9 cellular contexts compared by ENCODE assay signal in the genomic region with DNA sequence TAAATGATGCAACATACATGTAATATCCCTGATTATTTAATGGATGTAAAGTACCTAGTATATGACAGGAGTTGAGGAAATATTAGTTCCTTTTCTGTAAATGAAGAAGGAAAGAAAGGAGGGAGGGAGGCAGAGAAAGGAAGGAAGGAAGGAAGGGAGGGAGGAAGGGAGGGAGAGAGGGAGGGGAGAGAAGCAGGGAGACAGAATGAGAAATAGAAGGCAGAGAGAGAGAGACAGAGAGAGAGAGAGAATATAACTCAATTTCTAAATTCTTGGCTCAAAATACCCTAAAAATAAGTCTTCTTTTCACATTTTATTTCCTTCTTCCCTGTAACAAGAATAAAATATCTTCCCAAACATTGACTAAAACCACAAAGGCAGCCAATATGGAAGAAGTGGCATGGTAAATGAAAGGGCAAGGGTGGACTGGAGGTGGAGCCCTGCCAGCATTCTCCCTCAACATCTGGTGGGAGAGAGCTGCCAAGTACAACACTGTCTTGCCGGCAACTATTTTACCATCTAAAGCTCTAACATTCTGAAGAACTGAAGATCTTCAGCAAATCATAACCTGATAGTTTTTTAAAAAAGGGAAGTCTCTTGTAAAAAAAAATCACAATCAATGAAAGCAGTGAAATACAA.
DNase-seq lines count a peak whose midpoint lies in the region; ATAC-seq and TF ChIP-seq lines count a peak whose summit lies in the region.
"Had no signal": no experiment of that assay in that cellular context is flagged by ENCODE, and none has a peak within 500 bp of the region (broad histone marks: within the 10 kb centered on the region; RNA-seq: fewer than 3 reads in every experiment).

No MANE protein-coding gene starts in this region.

- H3K9me3 Mint-ChIP-seq in Calu3 (ENCODE audit: low read depth, unreplicated experiment) (no peaks in the 10 kb centered on the region), endothelial cell (ENCODE audit: unreplicated experiment) (no peaks in the 10 kb centered on the region), endodermal cell (no peaks in the 10 kb centered on the region)

- peaks cover 9% of the 10 kb centered on the region for H3K4me1 Mint-ChIP-seq in Calu3 (ENCODE audit: low read depth, unreplicated experiment)
- peaks cover 41% of the 10 kb centered on the region for H3K4me1 Mint-ChIP-seq in endothelial cell (ENCODE audit: unreplicated experiment)
- peaks cover 23% of the 10 kb centered on the region for H3K4me1 Mint-ChIP-seq in endodermal cell

- H3K27ac Mint-ChIP-seq in Calu3 (ENCODE audit: unreplicated experiment) (peak overlapping the region; percentile 49), endothelial cell (ENCODE audit: unreplicated experiment) (peak overlapping the region; percentile 88), endodermal cell (no peak overlapping the region)

- no TSS peak for BruUV-seq in Calu3 (replicated peaks; lab: Mats Ljungman, UMichigan)

- no peaks in the 10 kb centered on the region for H3K9me3 ChIP-seq in endodermal cell (ENCODE audit: control insufficient read depth, low read length)

- H3K27ac ChIP-seq in endodermal cell (ENCODE audit: low read depth, low read length): no peak overlapping the region

- no peak overlapping the region for H3K9ac ChIP-seq in endodermal cell (ENCODE audit: extremely low read depth, low read length, poor library complexity, severe bottlenecking)

- H3K27me3 Mint-ChIP-seq in Calu3 (ENCODE audit: unreplicated experiment) (no peaks in the 10 kb centered on the region), endothelial cell (ENCODE audit: unreplicated experiment) (peaks cover 3% of the 10 kb centered on the region), endodermal cell (ENCODE audit: insufficient read depth) (no peaks in the 10 kb centered on the region)

- intact Hi-C loops in Calu3 (cut with micrococcal nuclease; ENCODE audit: unreplicated experiment): loop anchor here (5.0 kb wide), 1 partner anchor 495 kb away; no protein-coding TSS in a partner anchor
- intact Hi-C loops in posterior cingulate gyrus (cut with DNase I): no loop called here

- H3K4me3 Mint-ChIP-seq in Calu3 (ENCODE audit: low read depth, unreplicated experiment): no peak overlapping the region
- no peak overlapping the region for H3K4me3 Mint-ChIP-seq in endothelial cell (ENCODE audit: unreplicated experiment)
- no peak overlapping the region for H3K4me3 Mint-ChIP-seq in endodermal cell

- no peak for ATAC-seq in HG02870 (IDR thresholded peaks at IDR 0.05; ENCODE audit: unreplicated experiment)

- no peaks in the 10 kb centered on the region for H3K27me3 ChIP-seq in endodermal cell (ENCODE audit: control insufficient read depth, insufficient read depth, low read length, poor library complexity, severe bottlenecking)

- TF ChIP-seq CTCF in Calu3 (IDR thresholded peaks at IDR 0.05; ENCODE audit: unreplicated experiment) (no peak), endothelial cell (IDR thresholded peaks at IDR 0.05; ENCODE audit: unreplicated experiment) (no peak), endodermal cell (conservative IDR thresholded peaks at IDR 0.05) (no peak)

- peaks cover 5% of the 10 kb centered on the region for H3K4me1 ChIP-seq in endodermal cell (ENCODE audit: control insufficient read depth, insufficient read depth, low read length)

- no peak for DNase-seq in Calu3
- peak; percentile 17 for DNase-seq in NCI-H2196 (lab: John Stamatoyannopoulos, UW; ENCODE audit: unreplicated experiment)
- DNase-seq in endothelial cell (ENCODE audit: low spot score): no peak
- DNase-seq in posterior cingulate gyrus: peak in 7 of 10 donors; percentile 22 to 86 (median 61)
- no peak for DNase-seq in endodermal cell
- no peak for DNase-seq in CD1c-positive myeloid dendritic cell (ENCODE audit: extremely low spot score)
- no peak for DNase-seq in kidney glomerular epithelial cell (lab: John Stamatoyannopoulos, UW)
- DNase-seq: stimulated activated CD4-positive, alpha-beta T cell treated with anti-CD3 and anti-CD28 coated beads, Interleukin-4, amount 100 ng/mL, for 1 hour had no signal

- H3K36me3 Mint-ChIP-seq in Calu3 (ENCODE audit: insufficient read depth, unreplicated experiment) (no peaks in the 10 kb centered on the region), endothelial cell (ENCODE audit: low read depth, unreplicated experiment) (peaks cover 5% of the 10 kb centered on the region), endodermal cell (ENCODE audit: low read depth) (peaks cover 8% of the 10 kb centered on the region)

- WGBS in endodermal cell (ENCODE audit: insufficient coverage in 1 of 2, insufficient read length in 1 of 2), 2 experiments: 82% methylated on average over 1 of the region's 1 CpG; no CpG with 5 or more reads in 1 of the 2 experiments

- no peak overlapping the region for H3K4me3 ChIP-seq in endodermal cell (ENCODE audit: low read length)

- CTCF ChIA-PET in Calu3 (lab: Charles Lee): no interaction called here

- H3K36me3 ChIP-seq in endodermal cell (ENCODE audit: control insufficient read depth, insufficient read depth, low read length): peaks cover 11% of the 10 kb centered on the region

Comparison
In these comparisons a context has a peak if more than half of its experiments do, and no peak if none do; other contexts are left out.
1. DNase-seq: peak in NCI-H2196 (single experiment) and posterior cingulate gyrus (7 of 10); none in Calu3 (single experiment), endothelial cell (single experiment), endodermal cell (single experiment), CD1c-positive myeloid dendritic cell (single experiment) and kidney glomerular epithelial cell (single experiment).